ENCODE assay signal across 21 cellular contexts in genomic region chr2:205376071-205376470, GRCh38.
"Had no signal": no experiment of that assay in that cellular context is flagged by ENCODE, and none has a peak within 500 bp of the region (broad histone marks: within the 10 kb centered on the region; RNA-seq: fewer than 3 reads in every experiment).

No MANE protein-coding gene starts in this region.

- H3K9me3 ChIP-seq: adrenal gland, esophagus muscularis mucosa, left ventricle myocardium inferior, neutrophil, pancreas, thyroid gland had no signal

- H3K27ac Mint-ChIP-seq: activated CD4-positive, alpha-beta T cell treated with anti-CD3 and anti-CD28 coated beads, Interleukin-2, amount 10 ng/mL, durations not matched to agents 24 days and 14 days; dendritic cell treated with granulocyte-macrophage colony-stimulating factor and Interleukin-4, amounts not matched to agents 40 ng/mL and 50 ng/mL, for 4 days; memory B cell; naive thymus-derived CD8-positive, alpha-beta T cell; stimulated activated naive B cell treated with anti-CD40 and anti-IgM and Interleukin-4, amounts not matched to agents 10 μg/mL and 1 μg/mL and 100 μg/mL, for 72 hours; T-cell; WTC11 had no signal

- H3K9me3 Mint-ChIP-seq: activated CD4-positive, alpha-beta T cell treated with anti-CD3 and anti-CD28 coated beads, Interleukin-2, amount 10 ng/mL, durations not matched to agents 24 days and 14 days; activated T-cell treated with anti-CD3 and anti-CD28 coated beads, Interleukin-2, amount 50 U/mL, for 4 hours; dendritic cell treated with granulocyte-macrophage colony-stimulating factor and Interleukin-4, amounts not matched to agents 40 ng/mL and 50 ng/mL, for 4 days; memory B cell; naive thymus-derived CD8-positive, alpha-beta T cell; stimulated activated naive B cell treated with anti-CD40 and anti-IgM and Interleukin-4, amounts not matched to agents 10 μg/mL and 1 μg/mL and 100 μg/mL, for 72 hours; T-cell; WTC11 had no signal

- H3K4me1 ChIP-seq: adrenal gland, esophagus muscularis mucosa, heart right ventricle, left ventricle myocardium inferior, pancreas, thyroid gland had no signal

- H3K4me3 Mint-ChIP-seq: activated CD4-positive, alpha-beta T cell treated with anti-CD3 and anti-CD28 coated beads, Interleukin-2, amount 10 ng/mL, durations not matched to agents 24 days and 14 days; activated T-cell treated with anti-CD3 and anti-CD28 coated beads, Interleukin-2, amount 50 U/mL, for 4 hours; dendritic cell treated with granulocyte-macrophage colony-stimulating factor and Interleukin-4, amounts not matched to agents 40 ng/mL and 50 ng/mL, for 4 days; memory B cell; naive thymus-derived CD8-positive, alpha-beta T cell; stimulated activated naive B cell treated with anti-CD40 and anti-IgM and Interleukin-4, amounts not matched to agents 10 μg/mL and 1 μg/mL and 100 μg/mL, for 72 hours; T-cell; WTC11 had no signal

- H3K27me3 Mint-ChIP-seq: activated CD4-positive, alpha-beta T cell treated with anti-CD3 and anti-CD28 coated beads, Interleukin-2, amount 10 ng/mL, durations not matched to agents 24 days and 14 days; dendritic cell treated with granulocyte-macrophage colony-stimulating factor and Interleukin-4, amounts not matched to agents 40 ng/mL and 50 ng/mL, for 4 days; naive thymus-derived CD8-positive, alpha-beta T cell; T-cell had no signal

- H3K27me3 ChIP-seq: adrenal gland, esophagus muscularis mucosa, heart right ventricle, neutrophil, pancreas, thyroid gland had no signal

- H3K4me3 ChIP-seq: adrenal gland, esophagus muscularis mucosa, heart right ventricle, left ventricle myocardium inferior, pancreas, SK-N-MC, thyroid gland had no signal

- H3K36me3 ChIP-seq: adrenal gland, esophagus muscularis mucosa, heart right ventricle, left ventricle myocardium inferior, neutrophil, pancreas, thyroid gland had no signal

- DNase-seq: activated CD4-positive, alpha-beta T cell treated with anti-CD3 and anti-CD28 coated beads, Interleukin-2, amount 10 ng/mL, durations not matched to agents 24 days and 14 days; activated CD8-positive, alpha-beta memory T cell treated with anti-CD3 and anti-CD28 coated beads, Interleukin-2, amount 50 U/mL, for 4 hours; activated effector memory CD4-positive, alpha-beta T cell treated with Interleukin-2 at 50 U/mL for 16 hours; activated naive CD4-positive, alpha-beta T cell treated with anti-CD3 and anti-CD28 coated beads, Interleukin-2, amount 50 U/mL, for 16 hours; activated T-cell treated with anti-CD3 and anti-CD28 coated beads, Interleukin-2, amount 50 U/mL, for 4 hours; adrenal gland; effector CD8-positive, alpha-beta T cell; heart right ventricle; kidney glomerular epithelial cell; left ventricle myocardium inferior; naive thymus-derived CD8-positive, alpha-beta T cell; pancreas; stimulated activated naive B cell treated with anti-CD40 and anti-IgM and Interleukin-4, amounts not matched to agents 10 μg/mL and 1 μg/mL and 100 μg/mL, for 72 hours; T-cell; thyroid gland had no signal

- H3K4me1 Mint-ChIP-seq: memory B cell; naive thymus-derived CD8-positive, alpha-beta T cell; stimulated activated naive B cell treated with anti-CD40 and anti-IgM and Interleukin-4, amounts not matched to agents 10 μg/mL and 1 μg/mL and 100 μg/mL, for 72 hours had no signal

- H3K27ac ChIP-seq: adrenal gland, esophagus muscularis mucosa, heart right ventricle, left ventricle myocardium inferior, neutrophil, pancreas, SK-N-MC, thyroid gland had no signal

- ATAC-seq: activated T-cell treated with anti-CD3 and anti-CD28 coated beads, Interleukin-2, amount 50 U/mL, for 4 hours; naive thymus-derived CD8-positive, alpha-beta T cell; stimulated activated naive B cell treated with anti-CD40 and anti-IgM and Interleukin-4, amounts not matched to agents 10 μg/mL and 1 μg/mL and 100 μg/mL, for 72 hours; T-cell; WTC11 had no signal

- H3K36me3 Mint-ChIP-seq: memory B cell; naive thymus-derived CD8-positive, alpha-beta T cell; stimulated activated naive B cell treated with anti-CD40 and anti-IgM and Interleukin-4, amounts not matched to agents 10 μg/mL and 1 μg/mL and 100 μg/mL, for 72 hours; T-cell; WTC11 had no signal
